In genomic region chr2:226115102-226115831, GRCh38 we compare ENCODE assay signal across 10 cellular contexts.
DNase-seq lines count a peak whose midpoint lies in the region; ATAC-seq and TF ChIP-seq lines count a peak whose summit lies in the region.
"Had no signal": no experiment of that assay in that cellular context is flagged by ENCODE, and none has a peak within 500 bp of the region (broad histone marks: within the 10 kb centered on the region; RNA-seq: fewer than 3 reads in every experiment).

No MANE protein-coding gene starts in this region.

- H3K9ac ChIP-seq in endodermal cell (ENCODE audit: extremely low read depth, low read length, poor library complexity, severe bottlenecking) = no peak overlapping the region
- H3K9ac ChIP-seq: BLaER1 treated with 17β-estradiol and CSF1 and Interleukin-3, amounts not matched to agents 10 nM and 100 nM had no signal

- H3K9me3 Mint-ChIP-seq in activated T-cell treated with anti-CD3 and anti-CD28 coated beads, Interleukin-2, amount 50 U/mL, for 72 hours = no peaks in the 10 kb centered on the region
- peaks cover 3% of the 10 kb centered on the region for H3K9me3 Mint-ChIP-seq in endodermal cell
- no peaks in the 10 kb centered on the region for H3K9me3 Mint-ChIP-seq in activated T-helper 2 cell treated with anti-CD3 and anti-CD28 coated beads, Interferon-gamma antibody, Interleukin-2, Interleukin-4, amounts not matched to agents 10 μg/mL and 5 μg/mL and 100 μg/mL, durations not matched to agents 14 hours and 24 hours and 36 hours

- H3K36me3 ChIP-seq in thoracic aorta (no peaks in the 10 kb centered on the region), endodermal cell (ENCODE audit: control insufficient read depth, insufficient read depth, low read length) (no peaks in the 10 kb centered on the region)
- H3K36me3 ChIP-seq: BLaER1 treated with 17β-estradiol and CSF1 and Interleukin-3, amounts not matched to agents 10 nM and 100 nM; sigmoid colon had no signal

- intact Hi-C loops in activated T-helper 2 cell treated with anti-CD3 and anti-CD28 coated beads, Interferon-gamma antibody, Interleukin-2, Interleukin-4, amounts not matched to agents 10 μg/mL and 5 μg/mL and 100 μg/mL, durations not matched to agents 14 hours and 24 hours and 36 hours (cut with micrococcal nuclease) = no loop called here

- TF ChIP-seq CTCF in thoracic aorta (IDR thresholded peaks at IDR 0.05) = no peak
- no peak for TF ChIP-seq CTCF in endodermal cell (conservative IDR thresholded peaks at IDR 0.05)

- H3K4me3 ChIP-seq in thoracic aorta (no peak overlapping the region), endodermal cell (ENCODE audit: low read length) (no peak overlapping the region)
- H3K4me3 ChIP-seq: BLaER1 treated with 17β-estradiol and CSF1 and Interleukin-3, amounts not matched to agents 10 nM and 100 nM; sigmoid colon had no signal

- H3K27ac Mint-ChIP-seq in activated T-cell treated with anti-CD3 and anti-CD28 coated beads, Interleukin-2, amount 50 U/mL, for 72 hours = no peak overlapping the region
- H3K27ac Mint-ChIP-seq in endodermal cell = no peak overlapping the region
- no peak overlapping the region for H3K27ac Mint-ChIP-seq in activated T-helper 2 cell treated with anti-CD3 and anti-CD28 coated beads, Interferon-gamma antibody, Interleukin-2, Interleukin-4, amounts not matched to agents 10 μg/mL and 5 μg/mL and 100 μg/mL, durations not matched to agents 14 hours and 24 hours and 36 hours

- 83% methylated on average over 3 of the region's 3 CpGs; no CpG with 5 or more reads in 1 of the 2 experiments for WGBS in endodermal cell (ENCODE audit: insufficient coverage in 1 of 2, insufficient read length in 1 of 2), 2 experiments

- peak; percentile 78 to 87 for ATAC-seq in activated T-cell treated with anti-CD3 and anti-CD28 coated beads, Interleukin-2, amount 50 U/mL, for 72 hours (replicated peaks in 1 of 2)
- peak; percentile 86 for ATAC-seq in thoracic aorta (ENCODE audit: insufficient number of reproducible peaks, low FRiP score, low read depth)
- no peak for ATAC-seq in GM19463 (IDR thresholded peaks at IDR 0.05; ENCODE audit: unreplicated experiment)

- H3K27me3 ChIP-seq in thoracic aorta (replicated peaks; ENCODE audit: insufficient read depth) = no peaks in the 10 kb centered on the region
- H3K27me3 ChIP-seq in endodermal cell (ENCODE audit: control insufficient read depth, insufficient read depth, low read length, poor library complexity, severe bottlenecking) = no peaks in the 10 kb centered on the region
- H3K27me3 ChIP-seq: BLaER1 treated with 17β-estradiol and CSF1 and Interleukin-3, amounts not matched to agents 10 nM and 100 nM; sigmoid colon had no signal

- H3K9me3 ChIP-seq in thoracic aorta (no peaks in the 10 kb centered on the region), endodermal cell (ENCODE audit: control insufficient read depth, low read length) (no peaks in the 10 kb centered on the region)
- H3K9me3 ChIP-seq: BLaER1 treated with 17β-estradiol and CSF1 and Interleukin-3, amounts not matched to agents 10 nM and 100 nM; sigmoid colon had no signal

- H3K27ac ChIP-seq in thoracic aorta (no peak overlapping the region), endodermal cell (ENCODE audit: low read depth, low read length) (no peak overlapping the region)
- H3K27ac ChIP-seq: BLaER1 treated with 17β-estradiol and CSF1 and Interleukin-3, amounts not matched to agents 10 nM and 100 nM; sigmoid colon had no signal

- DNase-seq in activated T-cell treated with anti-CD3 and anti-CD28 coated beads, Interleukin-2, amount 50 U/mL, for 72 hours = no peak
- DNase-seq in activated T-cell treated with anti-CD3 and anti-CD28 coated beads, Interleukin-2, amount 50 U/mL, for 1 hour = no peak
- DNase-seq in RPMI7951 (ENCODE audit: low read depth) (peak; percentile 99), fibroblast of the conjunctiva (ENCODE audit: low read depth) (peak; percentile 84), thoracic aorta (ENCODE audit: low spot score) (no peak), endodermal cell (no peak)
- no peak for DNase-seq in activated T-helper 2 cell treated with anti-CD3 and anti-CD28 coated beads, Interferon-gamma antibody, Interleukin-2, Interleukin-4, amounts not matched to agents 10 μg/mL and 5 μg/mL and 100 μg/mL, durations not matched to agents 14 hours and 24 hours and 36 hours (ENCODE audit: low spot score)
- DNase-seq: sigmoid colon had no signal

- no peak overlapping the region for H3K4me3 Mint-ChIP-seq in activated T-cell treated with anti-CD3 and anti-CD28 coated beads, Interleukin-2, amount 50 U/mL, for 72 hours
- no peak overlapping the region for H3K4me3 Mint-ChIP-seq in endodermal cell
- no peak overlapping the region for H3K4me3 Mint-ChIP-seq in activated T-helper 2 cell treated with anti-CD3 and anti-CD28 coated beads, Interferon-gamma antibody, Interleukin-2, Interleukin-4, amounts not matched to agents 10 μg/mL and 5 μg/mL and 100 μg/mL, durations not matched to agents 14 hours and 24 hours and 36 hours (ENCODE audit: low read depth)

- H3K4me1 Mint-ChIP-seq in activated T-cell treated with anti-CD3 and anti-CD28 coated beads, Interleukin-2, amount 50 U/mL, for 72 hours (ENCODE audit: low read depth) = peaks cover 12% of the 10 kb centered on the region
- H3K4me1 Mint-ChIP-seq in endodermal cell = peaks cover 7% of the 10 kb centered on the region
- H3K4me1 Mint-ChIP-seq in activated T-helper 2 cell treated with anti-CD3 and anti-CD28 coated beads, Interferon-gamma antibody, Interleukin-2, Interleukin-4, amounts not matched to agents 10 μg/mL and 5 μg/mL and 100 μg/mL, durations not matched to agents 14 hours and 24 hours and 36 hours (ENCODE audit: low read depth) = peaks cover 8% of the 10 kb centered on the region

- H3K4me1 ChIP-seq in thoracic aorta (ENCODE audit: control insufficient read depth in 1 of 2, low read depth in 2 of 2) = peaks cover 6 to 12% of the 10 kb centered on the region in 2 donors
- no peaks in the 10 kb centered on the region for H3K4me1 ChIP-seq in endodermal cell (ENCODE audit: control insufficient read depth, insufficient read depth, low read length)
- H3K4me1 ChIP-seq: sigmoid colon had no signal

- H3K27me3 Mint-ChIP-seq in activated T-cell treated with anti-CD3 and anti-CD28 coated beads, Interleukin-2, amount 50 U/mL, for 72 hours (ENCODE audit: low read depth) = peaks cover 26% of the 10 kb centered on the region
- no peaks in the 10 kb centered on the region for H3K27me3 Mint-ChIP-seq in endodermal cell (ENCODE audit: insufficient read depth)
- H3K27me3 Mint-ChIP-seq in activated T-helper 2 cell treated with anti-CD3 and anti-CD28 coated beads, Interferon-gamma antibody, Interleukin-2, Interleukin-4, amounts not matched to agents 10 μg/mL and 5 μg/mL and 100 μg/mL, durations not matched to agents 14 hours and 24 hours and 36 hours (ENCODE audit: low read depth) = peaks cover 4% of the 10 kb centered on the region

- H3K36me3 Mint-ChIP-seq in activated T-cell treated with anti-CD3 and anti-CD28 coated beads, Interleukin-2, amount 50 U/mL, for 72 hours (ENCODE audit: insufficient read depth in 2 of 2) = no peaks in the 10 kb centered on the region
- H3K36me3 Mint-ChIP-seq in endodermal cell (ENCODE audit: low read depth) = no peaks in the 10 kb centered on the region
- no peaks in the 10 kb centered on the region for H3K36me3 Mint-ChIP-seq in activated T-helper 2 cell treated with anti-CD3 and anti-CD28 coated beads, Interferon-gamma antibody, Interleukin-2, Interleukin-4, amounts not matched to agents 10 μg/mL and 5 μg/mL and 100 μg/mL, durations not matched to agents 14 hours and 24 hours and 36 hours (ENCODE audit: low read depth)

Comparison
In these comparisons a context has a peak if more than half of its experiments do, and no peak if none do; other contexts are left out.
1. DNase-seq: peak in RPMI7951 (single experiment) and fibroblast of the conjunctiva (single experiment); none in activated T-cell treated with anti-CD3 and anti-CD28 coated beads, Interleukin-2, amount 50 U/mL, for 72 hours (0 of 2), activated T-cell treated with anti-CD3 and anti-CD28 coated beads, Interleukin-2, amount 50 U/mL, for 1 hour (single experiment), thoracic aorta (single experiment), endodermal cell (single experiment) and activated T-helper 2 cell treated with anti-CD3 and anti-CD28 coated beads, Interferon-gamma antibody, Interleukin-2, Interleukin-4, amounts not matched to agents 10 μg/mL and 5 μg/mL and 100 μg/mL, durations not matched to agents 14 hours and 24 hours and 36 hours (single experiment).